Comparison of ENCODE assay signal across 1 cellular context in the genomic region with DNA sequence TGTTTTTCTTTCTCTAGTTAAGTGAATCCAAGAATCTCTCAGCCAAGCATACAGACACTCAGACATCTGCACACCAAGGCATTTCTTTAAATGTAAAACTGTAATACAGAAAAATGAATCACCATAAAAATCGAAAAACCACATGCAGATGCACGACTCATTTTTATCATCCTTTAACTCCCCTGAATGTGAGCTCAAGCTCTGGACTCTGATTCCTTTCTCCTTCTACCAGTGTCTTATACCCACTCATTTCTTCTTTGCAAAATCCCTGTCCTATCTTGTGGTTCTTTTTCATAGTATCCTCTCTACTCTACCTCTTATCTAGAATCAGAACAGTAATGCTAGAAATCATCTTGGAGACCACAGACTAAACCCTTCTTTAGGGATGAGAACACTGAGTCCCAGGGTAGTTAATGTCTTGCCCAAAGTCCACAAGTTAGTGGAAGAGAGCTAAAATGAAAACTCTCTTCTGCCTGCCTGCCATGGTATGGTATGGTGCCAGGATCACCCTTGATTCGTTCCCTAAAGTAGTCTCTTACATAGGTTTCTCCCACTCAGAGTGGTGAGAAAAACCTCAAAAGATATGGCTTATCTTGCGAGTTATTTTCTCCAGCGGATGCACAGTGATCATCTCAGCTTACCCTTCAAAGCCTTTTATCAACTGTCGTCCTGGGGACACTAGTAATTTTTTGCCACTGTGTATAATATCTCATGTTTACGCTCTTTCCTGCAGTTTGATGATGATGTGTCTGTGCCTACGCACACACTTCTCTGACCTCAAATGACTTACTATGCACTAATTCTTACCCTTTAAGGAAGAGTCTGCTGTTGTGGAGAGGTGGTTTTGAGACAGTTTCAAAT.
TF ChIP-seq lines count a peak whose summit lies in the region.

No MANE protein-coding gene starts in this region.

TF ChIP-seq in K562, 482 proteins besides CTCF, POLR2A, EP300 and RAD21 (continues in another document):
- TF ChIP-seq, protein P1, sequence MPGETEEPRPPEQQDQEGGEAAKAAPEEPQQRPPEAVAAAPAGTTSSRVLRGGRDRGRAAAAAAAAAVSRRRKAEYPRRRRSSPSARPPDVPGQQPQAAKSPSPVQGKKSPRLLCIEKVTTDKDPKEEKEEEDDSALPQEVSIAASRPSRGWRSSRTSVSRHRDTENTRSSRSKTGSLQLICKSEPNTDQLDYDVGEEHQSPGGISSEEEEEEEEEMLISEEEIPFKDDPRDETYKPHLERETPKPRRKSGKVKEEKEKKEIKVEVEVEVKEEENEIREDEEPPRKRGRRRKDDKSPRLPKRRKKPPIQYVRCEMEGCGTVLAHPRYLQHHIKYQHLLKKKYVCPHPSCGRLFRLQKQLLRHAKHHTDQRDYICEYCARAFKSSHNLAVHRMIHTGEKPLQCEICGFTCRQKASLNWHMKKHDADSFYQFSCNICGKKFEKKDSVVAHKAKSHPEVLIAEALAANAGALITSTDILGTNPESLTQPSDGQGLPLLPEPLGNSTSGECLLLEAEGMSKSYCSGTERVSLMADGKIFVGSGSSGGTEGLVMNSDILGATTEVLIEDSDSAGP (CRISPR knock-in tag; IDR thresholded peaks at IDR 0.05), result no peak
- TF ChIP-seq TRIM28 (IDR thresholded peaks at IDR 0.05), result no peak
- TF ChIP-seq ARID1B (IDR thresholded peaks at IDR 0.05), result peak; percentile 60
- no peak for TF ChIP-seq RHOXF2B (CRISPR knock-in tag; conservative IDR thresholded peaks at IDR 0.05)
- peak; percentile 8 to 44; a peak in 1 of 4 replicates for TF ChIP-seq KDM1A (IDR thresholded peaks at IDR 0.05)
- TF ChIP-seq, protein P2, sequence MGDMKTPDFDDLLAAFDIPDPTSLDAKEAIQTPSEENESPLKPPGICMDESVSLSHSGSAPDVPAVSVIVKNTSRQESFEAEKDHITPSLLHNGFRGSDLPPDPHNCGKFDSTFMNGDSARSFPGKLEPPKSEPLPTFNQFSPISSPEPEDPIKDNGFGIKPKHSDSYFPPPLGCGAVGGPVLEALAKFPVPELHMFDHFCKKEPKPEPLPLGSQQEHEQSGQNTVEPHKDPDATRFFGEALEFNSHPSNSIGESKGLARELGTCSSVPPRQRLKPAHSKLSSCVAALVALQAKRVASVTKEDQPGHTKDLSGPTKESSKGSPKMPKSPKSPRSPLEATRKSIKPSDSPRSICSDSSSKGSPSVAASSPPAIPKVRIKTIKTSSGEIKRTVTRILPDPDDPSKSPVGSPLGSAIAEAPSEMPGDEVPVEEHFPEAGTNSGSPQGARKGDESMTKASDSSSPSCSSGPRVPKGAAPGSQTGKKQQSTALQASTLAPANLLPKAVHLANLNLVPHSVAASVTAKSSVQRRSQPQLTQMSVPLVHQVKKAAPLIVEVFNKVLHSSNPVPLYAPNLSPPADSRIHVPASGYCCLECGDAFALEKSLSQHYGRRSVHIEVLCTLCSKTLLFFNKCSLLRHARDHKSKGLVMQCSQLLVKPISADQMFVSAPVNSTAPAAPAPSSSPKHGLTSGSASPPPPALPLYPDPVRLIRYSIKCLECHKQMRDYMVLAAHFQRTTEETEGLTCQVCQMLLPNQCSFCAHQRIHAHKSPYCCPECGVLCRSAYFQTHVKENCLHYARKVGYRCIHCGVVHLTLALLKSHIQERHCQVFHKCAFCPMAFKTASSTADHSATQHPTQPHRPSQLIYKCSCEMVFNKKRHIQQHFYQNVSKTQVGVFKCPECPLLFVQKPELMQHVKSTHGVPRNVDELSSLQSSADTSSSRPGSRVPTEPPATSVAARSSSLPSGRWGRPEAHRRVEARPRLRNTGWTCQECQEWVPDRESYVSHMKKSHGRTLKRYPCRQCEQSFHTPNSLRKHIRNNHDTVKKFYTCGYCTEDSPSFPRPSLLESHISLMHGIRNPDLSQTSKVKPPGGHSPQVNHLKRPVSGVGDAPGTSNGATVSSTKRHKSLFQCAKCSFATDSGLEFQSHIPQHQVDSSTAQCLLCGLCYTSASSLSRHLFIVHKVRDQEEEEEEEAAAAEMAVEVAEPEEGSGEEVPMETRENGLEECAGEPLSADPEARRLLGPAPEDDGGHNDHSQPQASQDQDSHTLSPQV (IDR thresholded peaks at IDR 0.05), result peak; percentile 25; the same call in 1 of the 2 replicates
- TF ChIP-seq NFIC (IDR thresholded peaks at IDR 0.05), result 0 out of 2 replicates have a peak, but pooled peaks have one; percentile 20
- TF ChIP-seq RBM39 (optimal IDR thresholded peaks at IDR 0.05; ENCODE audit: low read depth, low read length), result no peak
- TF ChIP-seq, protein P3, sequence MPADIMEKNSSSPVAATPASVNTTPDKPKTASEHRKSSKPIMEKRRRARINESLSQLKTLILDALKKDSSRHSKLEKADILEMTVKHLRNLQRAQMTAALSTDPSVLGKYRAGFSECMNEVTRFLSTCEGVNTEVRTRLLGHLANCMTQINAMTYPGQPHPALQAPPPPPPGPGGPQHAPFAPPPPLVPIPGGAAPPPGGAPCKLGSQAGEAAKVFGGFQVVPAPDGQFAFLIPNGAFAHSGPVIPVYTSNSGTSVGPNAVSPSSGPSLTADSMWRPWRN (IDR thresholded peaks at IDR 0.05; ENCODE audit: low read depth), result peak; percentile 49; the same call in 1 of the 2 replicates
- peak; percentile 38; the same call in 1 of the 2 replicates for TF ChIP-seq SMARCC2 (IDR thresholded peaks at IDR 0.05; ENCODE audit: low read depth)
- TF ChIP-seq TCF7 (IDR thresholded peaks at IDR 0.05; ENCODE audit: borderline replicate concordance), result peak; percentile 52; the same call in 1 of the 2 replicates
- peak; percentile 47; the same call in 1 of the 2 replicates for TF ChIP-seq FOSL1 (tag; conservative IDR thresholded peaks at IDR 0.05)
- TF ChIP-seq ATF7 (IDR thresholded peaks at IDR 0.05), result 0 out of 2 replicates have a peak, but pooled peaks have one; percentile 9
- TF ChIP-seq TBL1XR1 (IDR thresholded peaks at IDR 0.05; ENCODE audit: low read length in 2 of 2), result peak in 1 of 2 experiments; percentile 34; a peak in 1 of 4 replicates
- peak; percentile 33; the same call in 1 of the 2 replicates for TF ChIP-seq JUND (IDR thresholded peaks at IDR 0.05; ENCODE audit: borderline replicate concordance, low read depth, low read length)
- no peak; the same call in 1 of the 3 replicates for TF ChIP-seq JUND (tag; IDR thresholded peaks at IDR 0.05; ENCODE audit: borderline replicate concordance, low read depth, low read length)
- TF ChIP-seq, protein P4, sequence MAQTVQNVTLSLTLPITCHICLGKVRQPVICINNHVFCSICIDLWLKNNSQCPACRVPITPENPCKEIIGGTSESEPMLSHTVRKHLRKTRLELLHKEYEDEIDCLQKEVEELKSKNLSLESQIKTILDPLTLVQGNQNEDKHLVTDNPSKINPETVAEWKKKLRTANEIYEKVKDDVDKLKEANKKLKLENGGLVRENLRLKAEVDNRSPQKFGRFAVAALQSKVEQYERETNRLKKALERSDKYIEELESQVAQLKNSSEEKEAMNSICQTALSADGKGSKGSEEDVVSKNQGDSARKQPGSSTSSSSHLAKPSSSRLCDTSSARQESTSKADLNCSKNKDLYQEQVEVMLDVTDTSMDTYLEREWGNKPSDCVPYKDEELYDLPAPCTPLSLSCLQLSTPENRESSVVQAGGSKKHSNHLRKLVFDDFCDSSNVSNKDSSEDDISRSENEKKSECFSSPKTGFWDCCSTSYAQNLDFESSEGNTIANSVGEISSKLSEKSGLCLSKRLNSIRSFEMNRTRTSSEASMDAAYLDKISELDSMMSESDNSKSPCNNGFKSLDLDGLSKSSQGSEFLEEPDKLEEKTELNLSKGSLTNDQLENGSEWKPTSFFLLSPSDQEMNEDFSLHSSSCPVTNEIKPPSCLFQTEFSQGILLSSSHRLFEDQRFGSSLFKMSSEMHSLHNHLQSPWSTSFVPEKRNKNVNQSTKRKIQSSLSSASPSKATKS (CRISPR knock-in tag; IDR thresholded peaks at IDR 0.05), result no peak
- TF ChIP-seq, protein P5, sequence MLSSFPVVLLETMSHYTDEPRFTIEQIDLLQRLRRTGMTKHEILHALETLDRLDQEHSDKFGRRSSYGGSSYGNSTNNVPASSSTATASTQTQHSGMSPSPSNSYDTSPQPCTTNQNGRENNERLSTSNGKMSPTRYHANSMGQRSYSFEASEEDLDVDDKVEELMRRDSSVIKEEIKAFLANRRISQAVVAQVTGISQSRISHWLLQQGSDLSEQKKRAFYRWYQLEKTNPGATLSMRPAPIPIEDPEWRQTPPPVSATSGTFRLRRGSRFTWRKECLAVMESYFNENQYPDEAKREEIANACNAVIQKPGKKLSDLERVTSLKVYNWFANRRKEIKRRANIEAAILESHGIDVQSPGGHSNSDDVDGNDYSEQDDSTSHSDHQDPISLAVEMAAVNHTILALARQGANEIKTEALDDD (IDR thresholded peaks at IDR 0.05), result peak; percentile 87
- no peak for TF ChIP-seq U2AF1 (optimal IDR thresholded peaks at IDR 0.05; ENCODE audit: low read depth, low read length)
- no peak for TF ChIP-seq SETDB1 (IDR thresholded peaks at IDR 0.05; ENCODE audit: low read length)
- peak; percentile 19; the same call in 1 of the 2 replicates for TF ChIP-seq EGR1 (conservative IDR thresholded peaks at IDR 0.05)
- peak; percentile 7; the same call in 1 of the 2 replicates for TF ChIP-seq CBFA2T2 (conservative IDR thresholded peaks at IDR 0.05)
- no peak for TF ChIP-seq ZNF764 (CRISPR knock-in tag; IDR thresholded peaks at IDR 0.05; ENCODE audit: low read depth)
- no peak for TF ChIP-seq BRD4 (IDR thresholded peaks at IDR 0.05)
- peak; percentile 26; the same call in 1 of the 2 replicates for TF ChIP-seq GATA2 (CRISPR knock-in tag; IDR thresholded peaks at IDR 0.05)
- TF ChIP-seq NRF1 (conservative IDR thresholded peaks at IDR 0.05 in 1 of 2, IDR thresholded peaks at IDR 0.05 in 1 of 2), result no peak
- TF ChIP-seq NCOR1 (IDR thresholded peaks at IDR 0.05), result peak; percentile 21; the same call in 1 of the 2 replicates
- TF ChIP-seq, protein P6, sequence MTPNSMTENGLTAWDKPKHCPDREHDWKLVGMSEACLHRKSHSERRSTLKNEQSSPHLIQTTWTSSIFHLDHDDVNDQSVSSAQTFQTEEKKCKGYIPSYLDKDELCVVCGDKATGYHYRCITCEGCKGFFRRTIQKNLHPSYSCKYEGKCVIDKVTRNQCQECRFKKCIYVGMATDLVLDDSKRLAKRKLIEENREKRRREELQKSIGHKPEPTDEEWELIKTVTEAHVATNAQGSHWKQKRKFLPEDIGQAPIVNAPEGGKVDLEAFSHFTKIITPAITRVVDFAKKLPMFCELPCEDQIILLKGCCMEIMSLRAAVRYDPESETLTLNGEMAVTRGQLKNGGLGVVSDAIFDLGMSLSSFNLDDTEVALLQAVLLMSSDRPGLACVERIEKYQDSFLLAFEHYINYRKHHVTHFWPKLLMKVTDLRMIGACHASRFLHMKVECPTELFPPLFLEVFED (CRISPR knock-in tag; conservative IDR thresholded peaks at IDR 0.05), result no peak
- TF ChIP-seq ZNF586 (CRISPR knock-in tag; conservative IDR thresholded peaks at IDR 0.05), result no peak
- TF ChIP-seq MTF1 (CRISPR knock-in tag; IDR thresholded peaks at IDR 0.05; ENCODE audit: borderline replicate concordance), result no peak
- TF ChIP-seq TEAD4 (IDR thresholded peaks at IDR 0.05; ENCODE audit: low read length), result peak; percentile 15; the same call in 1 of the 2 replicates
- TF ChIP-seq TEAD4 (CRISPR knock-in tag; IDR thresholded peaks at IDR 0.05; ENCODE audit: borderline replicate concordance), result no peak
- no peak for TF ChIP-seq CHD2 (IDR thresholded peaks at IDR 0.05; ENCODE audit: low read depth, low read length)
- no peak for TF ChIP-seq WHSC1 (IDR thresholded peaks at IDR 0.05; ENCODE audit: low read length)
- no peak for TF ChIP-seq NONO (IDR thresholded peaks at IDR 0.05; ENCODE audit: low read depth in 2 of 2, low read length in 1 of 2)
- TF ChIP-seq, protein P7, sequence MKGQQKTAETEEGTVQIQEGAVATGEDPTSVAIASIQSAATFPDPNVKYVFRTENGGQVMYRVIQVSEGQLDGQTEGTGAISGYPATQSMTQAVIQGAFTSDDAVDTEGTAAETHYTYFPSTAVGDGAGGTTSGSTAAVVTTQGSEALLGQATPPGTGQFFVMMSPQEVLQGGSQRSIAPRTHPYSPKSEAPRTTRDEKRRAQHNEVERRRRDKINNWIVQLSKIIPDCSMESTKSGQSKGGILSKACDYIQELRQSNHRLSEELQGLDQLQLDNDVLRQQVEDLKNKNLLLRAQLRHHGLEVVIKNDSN (CRISPR knock-in tag; IDR thresholded peaks at IDR 0.05), result no peak
- peak; percentile 67 for TF ChIP-seq DPF2 (IDR thresholded peaks at IDR 0.05)
- TF ChIP-seq RBFOX2 (IDR thresholded peaks at IDR 0.05; ENCODE audit: low read depth, low read length), result no peak
- TF ChIP-seq, protein P8, sequence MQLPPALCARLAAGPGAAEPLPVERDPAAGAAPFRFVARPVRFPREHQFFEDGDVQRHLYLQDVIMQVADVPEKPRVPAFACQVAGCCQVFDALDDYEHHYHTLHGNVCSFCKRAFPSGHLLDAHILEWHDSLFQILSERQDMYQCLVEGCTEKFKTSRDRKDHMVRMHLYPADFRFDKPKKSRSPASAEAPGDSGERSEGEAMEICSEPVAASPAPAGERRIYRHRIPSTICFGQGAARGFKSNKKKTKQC (CRISPR knock-in tag; IDR thresholded peaks at IDR 0.05), result no peak
- TF ChIP-seq, protein P9, sequence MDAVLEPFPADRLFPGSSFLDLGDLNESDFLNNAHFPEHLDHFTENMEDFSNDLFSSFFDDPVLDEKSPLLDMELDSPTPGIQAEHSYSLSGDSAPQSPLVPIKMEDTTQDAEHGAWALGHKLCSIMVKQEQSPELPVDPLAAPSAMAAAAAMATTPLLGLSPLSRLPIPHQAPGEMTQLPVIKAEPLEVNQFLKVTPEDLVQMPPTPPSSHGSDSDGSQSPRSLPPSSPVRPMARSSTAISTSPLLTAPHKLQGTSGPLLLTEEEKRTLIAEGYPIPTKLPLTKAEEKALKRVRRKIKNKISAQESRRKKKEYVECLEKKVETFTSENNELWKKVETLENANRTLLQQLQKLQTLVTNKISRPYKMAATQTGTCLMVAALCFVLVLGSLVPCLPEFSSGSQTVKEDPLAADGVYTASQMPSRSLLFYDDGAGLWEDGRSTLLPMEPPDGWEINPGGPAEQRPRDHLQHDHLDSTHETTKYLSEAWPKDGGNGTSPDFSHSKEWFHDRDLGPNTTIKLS (IDR thresholded peaks at IDR 0.05; ENCODE audit: borderline replicate concordance, low read depth), result no peak
- TF ChIP-seq, protein P10, sequence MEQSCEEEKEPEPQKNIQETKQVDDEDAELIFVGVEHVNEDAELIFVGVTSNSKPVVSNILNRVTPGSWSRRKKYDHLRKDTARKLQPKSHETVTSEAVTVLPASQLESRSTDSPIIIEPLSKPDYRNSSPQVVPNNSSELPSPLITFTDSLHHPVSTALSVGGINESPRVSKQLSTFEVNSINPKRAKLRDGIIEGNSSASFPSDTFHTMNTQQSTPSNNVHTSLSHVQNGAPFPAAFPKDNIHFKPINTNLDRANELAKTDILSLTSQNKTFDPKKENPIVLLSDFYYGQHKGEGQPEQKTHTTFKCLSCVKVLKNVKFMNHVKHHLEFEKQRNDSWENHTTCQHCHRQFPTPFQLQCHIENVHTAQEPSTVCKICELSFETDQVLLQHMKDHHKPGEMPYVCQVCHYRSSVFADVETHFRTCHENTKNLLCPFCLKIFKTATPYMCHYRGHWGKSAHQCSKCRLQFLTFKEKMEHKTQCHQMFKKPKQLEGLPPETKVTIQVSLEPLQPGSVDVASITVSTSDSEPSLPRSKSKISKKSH (CRISPR knock-in tag; IDR thresholded peaks at IDR 0.05), result no peak
- TF ChIP-seq, protein P11, sequence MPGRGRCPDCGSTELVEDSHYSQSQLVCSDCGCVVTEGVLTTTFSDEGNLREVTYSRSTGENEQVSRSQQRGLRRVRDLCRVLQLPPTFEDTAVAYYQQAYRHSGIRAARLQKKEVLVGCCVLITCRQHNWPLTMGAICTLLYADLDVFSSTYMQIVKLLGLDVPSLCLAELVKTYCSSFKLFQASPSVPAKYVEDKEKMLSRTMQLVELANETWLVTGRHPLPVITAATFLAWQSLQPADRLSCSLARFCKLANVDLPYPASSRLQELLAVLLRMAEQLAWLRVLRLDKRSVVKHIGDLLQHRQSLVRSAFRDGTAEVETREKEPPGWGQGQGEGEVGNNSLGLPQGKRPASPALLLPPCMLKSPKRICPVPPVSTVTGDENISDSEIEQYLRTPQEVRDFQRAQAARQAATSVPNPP (IDR thresholded peaks at IDR 0.05; ENCODE audit: borderline replicate concordance, insufficient read depth, insufficient read length), result no peak
- TF ChIP-seq NCOA2 (IDR thresholded peaks at IDR 0.05; ENCODE audit: partially characterized antibody in 2 of 2), result peak in 1 of 2 experiments; percentile 27
